In the genomic region with DNA sequence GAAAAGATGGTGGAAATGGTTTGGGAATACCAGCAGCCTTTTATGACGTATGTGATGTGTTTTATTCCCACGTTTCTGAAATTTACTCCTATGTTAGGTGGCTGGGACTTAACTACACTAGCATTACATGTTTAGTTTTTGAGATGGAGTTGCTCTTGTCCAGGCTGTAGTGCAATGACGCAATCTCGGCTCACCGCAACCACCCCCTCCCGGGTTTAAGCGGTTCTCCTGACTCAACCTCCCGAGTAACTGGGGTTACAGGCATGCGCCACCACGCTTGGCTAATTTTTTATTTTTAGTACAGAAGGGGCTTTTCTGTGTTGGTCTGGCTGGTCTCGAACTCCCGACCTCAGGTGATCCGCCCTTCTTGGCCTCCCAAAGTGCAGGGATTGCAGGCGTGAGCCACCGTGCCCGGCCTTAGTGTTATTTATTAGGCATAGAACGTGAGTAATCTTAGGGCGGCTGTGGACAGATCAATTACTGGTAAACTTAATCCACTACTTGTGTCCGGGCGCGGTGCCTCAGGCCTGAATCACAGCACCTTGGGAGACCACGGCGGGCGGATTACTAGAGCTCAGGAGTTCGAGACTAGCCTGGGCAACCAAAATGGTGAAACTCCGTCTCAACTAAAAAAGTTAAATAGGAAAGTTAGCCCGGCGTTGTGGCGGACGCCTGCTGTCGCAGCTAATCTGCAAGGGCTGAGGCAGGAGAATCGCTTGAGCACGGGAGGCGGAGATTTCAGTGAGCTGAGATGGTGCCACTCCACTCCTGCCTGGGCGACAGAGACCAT, we compare ENCODE assay signal across 8 cellular contexts.
DNase-seq lines count a peak whose midpoint lies in the region; ATAC-seq and TF ChIP-seq lines count a peak whose summit lies in the region.

No MANE protein-coding gene starts in this region.

- CTCF ChIA-PET in AG04450 (lab: Charles Lee) = no interaction called here

- DNase-seq in AG04450 (ENCODE audit: low read depth, low spot score) (no peak), smooth muscle cell (lab: John Stamatoyannopoulos, UW; ENCODE audit: unreplicated experiment) (no peak)
- peak; percentile 65 for DNase-seq in activated T-cell treated with anti-CD3 and anti-CD28 coated beads, Interleukin-2, amount 50 U/mL, for 1 hour

- H3K4me2 ChIP-seq in smooth muscle cell = peak overlapping the region; percentile 77

- WGBS in gastroesophageal sphincter (ENCODE audit: low coverage in 1 of 2), 2 donors = 33 to 34% methylated on average over 13 to 33 of the region's 35 CpGs
- 62% methylated on average over 35 of the region's 35 CpGs for WGBS in smooth muscle cell (ENCODE audit: low lambda C conversion rate)

- peak overlapping the region; percentile 77 for H3K4me3 ChIP-seq in AG04450 (ENCODE audit: low read depth, low read length)
- H3K4me3 ChIP-seq in gastroesophageal sphincter = peak overlapping the region; percentile 38 to 50
- H3K4me3 ChIP-seq in smooth muscle cell = peak overlapping the region; percentile 54

- H3K4me1 ChIP-seq in gastroesophageal sphincter (no peaks in the 10 kb centered on the region), smooth muscle cell (ENCODE audit: low read depth) (peaks cover 3% of the 10 kb centered on the region)

- H3K27me3 ChIP-seq in AG04450 (ENCODE audit: control insufficient read depth, insufficient read depth, low read length) (no peaks in the 10 kb centered on the region), gastroesophageal sphincter (peaks cover 94% of the 10 kb centered on the region), smooth muscle cell (ENCODE audit: low read depth) (no peaks in the 10 kb centered on the region)

- peak; percentile 13 for ATAC-seq in HG02763 (IDR thresholded peaks at IDR 0.05; ENCODE audit: unreplicated experiment)
- ATAC-seq in gastroesophageal sphincter = peak; percentile 35
- no peak for ATAC-seq in HG03108 (IDR thresholded peaks at IDR 0.05; ENCODE audit: unreplicated experiment)
- ATAC-seq in HG03095 (IDR thresholded peaks at IDR 0.05; ENCODE audit: unreplicated experiment) = no peak
- no peak for ATAC-seq in GM21786 (IDR thresholded peaks at IDR 0.05; ENCODE audit: unreplicated experiment)

- TF ChIP-seq CTCF in AG04450 (IDR thresholded peaks at IDR 0.05; ENCODE audit: low read depth, low read length) (no peak), gastroesophageal sphincter (IDR thresholded peaks at IDR 0.05) (no peak), smooth muscle cell (IDR thresholded peaks at IDR 0.05; ENCODE audit: borderline replicate concordance, insufficient read depth, poor library complexity, severe bottlenecking) (no peak)

- TF ChIP-seq POLR2A in gastroesophageal sphincter (IDR thresholded peaks at IDR 0.05) = no peak

- H3K9me3 ChIP-seq in AG04450 (ENCODE audit: control insufficient read depth, insufficient read depth, low read length) (no peaks in the 10 kb centered on the region; the same call in 1 of the 2 replicates), gastroesophageal sphincter (peaks cover 0 to 9% (median 0%) of the 10 kb centered on the region in 3 donors), smooth muscle cell (replicated peaks; ENCODE audit: low read depth) (no peaks in the 10 kb centered on the region)

- H3K27ac ChIP-seq in AG04450 (ENCODE audit: low read depth, low read length) (peak overlapping the region; percentile 98), gastroesophageal sphincter (peak overlapping the region in 3 of 4 donors; percentile 70 to 80 (median 79)), smooth muscle cell (ENCODE audit: low read depth) (peak overlapping the region; percentile 91)

- peak overlapping the region; percentile 81 for H3K9ac ChIP-seq in smooth muscle cell (ENCODE audit: low read depth)

- POLR2A ChIA-PET in AG04450 (lab: Yijun Ruan, JAX) = interaction anchor here (0.7 to 2.5 kb wide), 6 partner anchors 8 to 906 kb away, joined by 3 to 25 read pairs (median 4); a partner anchor contains a TSS

- no peaks in the 10 kb centered on the region for H3K36me3 ChIP-seq in gastroesophageal sphincter
- no peaks in the 10 kb centered on the region for H3K36me3 ChIP-seq in smooth muscle cell (ENCODE audit: low read depth)

- no peak for TF ChIP-seq EP300 in gastroesophageal sphincter (IDR thresholded peaks at IDR 0.05)

- H4K20me1 ChIP-seq in smooth muscle cell (ENCODE audit: low read depth) = no peaks in the 10 kb centered on the region

- no peaks in the 10 kb centered on the region for H3K79me2 ChIP-seq in smooth muscle cell (ENCODE audit: low read depth)

- H2AFZ ChIP-seq in smooth muscle cell (ENCODE audit: low read depth) = peak overlapping the region; percentile 89

- no peaks in the 10 kb centered on the region for H3F3A ChIP-seq in smooth muscle cell (ENCODE audit: low read depth)

Comparison
In these comparisons a context has a peak if more than half of its experiments do, and no peak if none do; other contexts are left out.
1. ATAC-seq: peak in HG02763 (single experiment) and gastroesophageal sphincter (single experiment); none in HG03108 (single experiment), HG03095 (single experiment) and GM21786 (single experiment).
2. Peak in every context shown above with its lines, with median percentiles within 50 percentile points of each other: H3K27ac ChIP-seq and H3K4me3 ChIP-seq.